1 cellular context compared by ENCODE assay signal in genomic region chr12:103884316-103884715, GRCh38.
TF ChIP-seq lines count a peak whose summit lies in the region.

No MANE protein-coding gene starts in this region.

TF ChIP-seq in IMR-90, 13 proteins besides CTCF, POLR2A, EP300 and RAD21 (continued from another document):
- TF ChIP-seq ELK1 (IDR thresholded peaks at IDR 0.05; ENCODE audit: borderline replicate concordance, low read depth, low read length) (no peak), MXI1 (IDR thresholded peaks at IDR 0.05; ENCODE audit: borderline replicate concordance, low read depth, low read length) (no peak)
